ENCODE assay signal across 7 cellular contexts in genomic region chr2:200305797-200306718, GRCh38. TPM values are rescaled to one million over a fixed set of nuclear protein-coding genes. Genes with fewer than 3 reads are reported as not detected.
DNase-seq lines count a peak whose midpoint lies in the region; ATAC-seq and TF ChIP-seq lines count a peak whose summit lies in the region.

TSS of gene SPATS2L (plus strand) at chr2:200306693. CDS start at chr2:200389245, 82,552 bp downstream.

- ATAC-seq in GM18517 (IDR thresholded peaks at IDR 0.05; ENCODE audit: unreplicated experiment) (peak; percentile 41), HG02852 (IDR thresholded peaks at IDR 0.05; ENCODE audit: unreplicated experiment) (peak; percentile 61), left lung (peak; percentile 80)

- no peaks in the 10 kb centered on the region for H3K9me3 ChIP-seq in left lung

- peak within 1 kb of the TSS; percentile 83 to 86 for H3K4me3 ChIP-seq in left lung

- no peak for TF ChIP-seq CTCF in left lung (IDR thresholded peaks at IDR 0.05)

- H3K4me1 ChIP-seq in left lung: peaks cover 0 to 24% of the 10 kb centered on the region in 2 donors

- DNase-seq in NCI-H345 (lab: John Stamatoyannopoulos, UW) (peak; percentile 76), dermis blood vessel endothelial cell (peak; percentile 75), left lung (peak; percentile 85 to 92)
- peak; percentile 42 to 50 for DNase-seq in activated CD4-positive, alpha-beta T cell treated with anti-CD3 and anti-CD28 coated beads, Interleukin-2, amount 50 U/mL, for 4 hours
- DNase-seq in stimulated activated CD4-positive, alpha-beta T cell treated with anti-CD3 and anti-CD28 coated beads, Interleukin-4, amount 100 ng/mL, for 24 hours: peak; percentile 52

- peak within 1 kb of the TSS; percentile 91 to 96 for H3K27ac ChIP-seq in left lung

- peaks cover 0 to 10% of the 10 kb centered on the region in 2 donors for H3K27me3 ChIP-seq in left lung

- no peaks in the 10 kb centered on the region for H3K36me3 ChIP-seq in left lung

- intact Hi-C loops in left lung (cut with DNase I): loop anchor here in 1 of 2 donors (10.0 kb wide), 1 partner anchor 321 kb away; no protein-coding TSS in a partner anchor

RNA-seq across cellular contexts. Expression of gene SPATS2L, which starts in this region (rescaled TPM):
- total RNA-seq in dermis blood vessel endothelial cell (21.3 and 54.0 TPM in 2 replicates), left lung (10 to 100 TPM; 91.0 to 96.0 TPM)

Comparison
In these comparisons a context has a peak if more than half of its experiments do, and no peak if none do; other contexts are left out.
1. Peak in every context shown above with its lines: DNase-seq, ATAC-seq, H3K4me3 ChIP-seq and H3K27ac ChIP-seq.